1 cellular context compared by ENCODE assay signal in the genomic region with DNA sequence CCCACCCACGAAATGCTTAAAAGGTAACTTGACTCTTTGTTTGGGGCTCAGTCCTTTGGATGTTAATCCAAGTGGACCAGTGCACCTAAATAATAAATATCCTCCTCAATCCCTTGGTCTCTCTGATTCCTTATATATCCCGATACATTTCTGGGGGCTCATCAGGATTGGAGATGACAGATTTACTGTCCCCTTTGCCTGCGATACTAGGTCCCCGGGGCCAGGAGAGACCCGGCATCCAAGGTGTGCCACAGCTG.
TF ChIP-seq lines count a peak whose summit lies in the region.

No MANE protein-coding gene starts in this region.

TF ChIP-seq in GM23338, 12 proteins besides CTCF, POLR2A, EP300 and RAD21:
- TF ChIP-seq, protein P1, sequence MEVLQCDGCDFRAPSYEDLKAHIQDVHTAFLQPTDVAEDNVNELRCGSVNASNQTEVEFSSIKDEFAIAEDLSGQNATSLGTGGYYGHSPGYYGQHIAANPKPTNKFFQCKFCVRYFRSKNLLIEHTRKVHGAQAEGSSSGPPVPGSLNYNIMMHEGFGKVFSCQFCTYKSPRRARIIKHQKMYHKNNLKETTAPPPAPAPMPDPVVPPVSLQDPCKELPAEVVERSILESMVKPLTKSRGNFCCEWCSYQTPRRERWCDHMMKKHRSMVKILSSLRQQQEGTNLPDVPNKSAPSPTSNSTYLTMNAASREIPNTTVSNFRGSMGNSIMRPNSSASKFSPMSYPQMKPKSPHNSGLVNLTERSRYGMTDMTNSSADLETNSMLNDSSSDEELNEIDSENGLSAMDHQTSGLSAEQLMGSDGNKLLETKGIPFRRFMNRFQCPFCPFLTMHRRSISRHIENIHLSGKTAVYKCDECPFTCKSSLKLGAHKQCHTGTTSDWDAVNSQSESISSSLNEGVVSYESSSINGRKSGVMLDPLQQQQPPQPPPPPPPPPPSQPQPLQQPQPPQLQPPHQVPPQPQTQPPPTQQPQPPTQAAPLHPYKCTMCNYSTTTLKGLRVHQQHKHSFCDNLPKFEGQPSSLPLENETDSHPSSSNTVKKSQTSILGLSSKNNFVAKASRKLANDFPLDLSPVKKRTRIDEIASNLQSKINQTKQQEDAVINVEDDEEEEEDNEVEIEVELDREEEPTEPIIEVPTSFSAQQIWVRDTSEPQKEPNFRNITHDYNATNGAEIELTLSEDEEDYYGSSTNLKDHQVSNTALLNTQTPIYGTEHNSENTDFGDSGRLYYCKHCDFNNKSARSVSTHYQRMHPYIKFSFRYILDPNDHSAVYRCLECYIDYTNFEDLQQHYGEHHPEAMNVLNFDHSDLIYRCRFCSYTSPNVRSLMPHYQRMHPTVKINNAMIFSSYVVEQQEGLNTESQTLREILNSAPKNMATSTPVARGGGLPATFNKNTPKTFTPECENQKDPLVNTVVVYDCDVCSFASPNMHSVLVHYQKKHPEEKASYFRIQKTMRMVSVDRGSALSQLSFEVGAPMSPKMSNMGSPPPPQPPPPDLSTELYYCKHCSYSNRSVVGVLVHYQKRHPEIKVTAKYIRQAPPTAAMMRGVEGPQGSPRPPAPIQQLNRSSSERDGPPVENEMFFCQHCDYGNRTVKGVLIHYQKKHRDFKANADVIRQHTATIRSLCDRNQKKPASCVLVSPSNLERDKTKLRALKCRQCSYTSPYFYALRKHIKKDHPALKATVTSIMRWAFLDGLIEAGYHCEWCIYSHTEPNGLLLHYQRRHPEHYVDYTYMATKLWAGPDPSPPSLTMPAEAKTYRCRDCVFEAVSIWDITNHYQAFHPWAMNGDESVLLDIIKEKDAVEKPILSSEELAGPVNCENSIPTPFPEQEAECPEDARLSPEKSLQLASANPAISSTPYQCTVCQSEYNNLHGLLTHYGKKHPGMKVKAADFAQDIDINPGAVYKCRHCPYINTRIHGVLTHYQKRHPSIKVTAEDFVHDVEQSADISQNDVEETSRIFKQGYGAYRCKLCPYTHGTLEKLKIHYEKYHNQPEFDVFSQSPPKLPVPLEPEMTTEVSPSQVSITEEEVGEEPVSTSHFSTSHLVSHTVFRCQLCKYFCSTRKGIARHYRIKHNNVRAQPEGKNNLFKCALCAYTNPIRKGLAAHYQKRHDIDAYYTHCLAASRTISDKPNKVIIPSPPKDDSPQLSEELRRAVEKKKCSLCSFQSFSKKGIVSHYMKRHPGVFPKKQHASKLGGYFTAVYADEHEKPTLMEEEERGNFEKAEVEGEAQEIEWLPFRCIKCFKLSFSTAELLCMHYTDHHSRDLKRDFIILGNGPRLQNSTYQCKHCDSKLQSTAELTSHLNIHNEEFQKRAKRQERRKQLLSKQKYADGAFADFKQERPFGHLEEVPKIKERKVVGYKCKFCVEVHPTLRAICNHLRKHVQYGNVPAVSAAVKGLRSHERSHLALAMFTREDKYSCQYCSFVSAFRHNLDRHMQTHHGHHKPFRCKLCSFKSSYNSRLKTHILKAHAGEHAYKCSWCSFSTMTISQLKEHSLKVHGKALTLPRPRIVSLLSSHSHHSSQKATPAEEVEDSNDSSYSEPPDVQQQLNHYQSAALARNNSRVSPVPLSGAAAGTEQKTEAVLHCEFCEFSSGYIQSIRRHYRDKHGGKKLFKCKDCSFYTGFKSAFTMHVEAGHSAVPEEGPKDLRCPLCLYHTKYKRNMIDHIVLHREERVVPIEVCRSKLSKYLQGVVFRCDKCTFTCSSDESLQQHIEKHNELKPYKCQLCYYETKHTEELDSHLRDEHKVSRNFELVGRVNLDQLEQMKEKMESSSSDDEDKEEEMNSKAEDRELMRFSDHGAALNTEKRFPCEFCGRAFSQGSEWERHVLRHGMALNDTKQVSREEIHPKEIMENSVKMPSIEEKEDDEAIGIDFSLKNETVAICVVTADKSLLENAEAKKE (CRISPR knock-in tag; IDR thresholded peaks at IDR 0.05) = no peak
- TF ChIP-seq, protein P2, sequence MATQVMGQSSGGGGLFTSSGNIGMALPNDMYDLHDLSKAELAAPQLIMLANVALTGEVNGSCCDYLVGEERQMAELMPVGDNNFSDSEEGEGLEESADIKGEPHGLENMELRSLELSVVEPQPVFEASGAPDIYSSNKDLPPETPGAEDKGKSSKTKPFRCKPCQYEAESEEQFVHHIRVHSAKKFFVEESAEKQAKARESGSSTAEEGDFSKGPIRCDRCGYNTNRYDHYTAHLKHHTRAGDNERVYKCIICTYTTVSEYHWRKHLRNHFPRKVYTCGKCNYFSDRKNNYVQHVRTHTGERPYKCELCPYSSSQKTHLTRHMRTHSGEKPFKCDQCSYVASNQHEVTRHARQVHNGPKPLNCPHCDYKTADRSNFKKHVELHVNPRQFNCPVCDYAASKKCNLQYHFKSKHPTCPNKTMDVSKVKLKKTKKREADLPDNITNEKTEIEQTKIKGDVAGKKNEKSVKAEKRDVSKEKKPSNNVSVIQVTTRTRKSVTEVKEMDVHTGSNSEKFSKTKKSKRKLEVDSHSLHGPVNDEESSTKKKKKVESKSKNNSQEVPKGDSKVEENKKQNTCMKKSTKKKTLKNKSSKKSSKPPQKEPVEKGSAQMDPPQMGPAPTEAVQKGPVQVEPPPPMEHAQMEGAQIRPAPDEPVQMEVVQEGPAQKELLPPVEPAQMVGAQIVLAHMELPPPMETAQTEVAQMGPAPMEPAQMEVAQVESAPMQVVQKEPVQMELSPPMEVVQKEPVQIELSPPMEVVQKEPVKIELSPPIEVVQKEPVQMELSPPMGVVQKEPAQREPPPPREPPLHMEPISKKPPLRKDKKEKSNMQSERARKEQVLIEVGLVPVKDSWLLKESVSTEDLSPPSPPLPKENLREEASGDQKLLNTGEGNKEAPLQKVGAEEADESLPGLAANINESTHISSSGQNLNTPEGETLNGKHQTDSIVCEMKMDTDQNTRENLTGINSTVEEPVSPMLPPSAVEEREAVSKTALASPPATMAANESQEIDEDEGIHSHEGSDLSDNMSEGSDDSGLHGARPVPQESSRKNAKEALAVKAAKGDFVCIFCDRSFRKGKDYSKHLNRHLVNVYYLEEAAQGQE (IDR thresholded peaks at IDR 0.05; ENCODE audit: unreplicated experiment) = no peak
- TF ChIP-seq EZH2 (IDR thresholded peaks at IDR 0.05; ENCODE audit: low read depth, unreplicated experiment) (no peak), NANOG (IDR thresholded peaks at IDR 0.05; ENCODE audit: borderline replicate concordance) (no peak), CREB1 (CRISPR knock-in tag; IDR thresholded peaks at IDR 0.05; ENCODE audit: low read depth) (no peak), ZNF331 (CRISPR knock-in tag; IDR thresholded peaks at IDR 0.05; ENCODE audit: low read depth) (no peak), ZNF114 (CRISPR knock-in tag; IDR thresholded peaks at IDR 0.05) (no peak), EZH2phosphoT487 (IDR thresholded peaks at IDR 0.05; ENCODE audit: unreplicated experiment) (no peak), JUNB (IDR thresholded peaks at IDR 0.05; ENCODE audit: unreplicated experiment) (no peak), POLR2AphosphoS5 (IDR thresholded peaks at IDR 0.05; ENCODE audit: low read depth) (no peak), STAT1 (IDR thresholded peaks at IDR 0.05; ENCODE audit: unreplicated experiment) (no peak)
- TF ChIP-seq, protein P3, sequence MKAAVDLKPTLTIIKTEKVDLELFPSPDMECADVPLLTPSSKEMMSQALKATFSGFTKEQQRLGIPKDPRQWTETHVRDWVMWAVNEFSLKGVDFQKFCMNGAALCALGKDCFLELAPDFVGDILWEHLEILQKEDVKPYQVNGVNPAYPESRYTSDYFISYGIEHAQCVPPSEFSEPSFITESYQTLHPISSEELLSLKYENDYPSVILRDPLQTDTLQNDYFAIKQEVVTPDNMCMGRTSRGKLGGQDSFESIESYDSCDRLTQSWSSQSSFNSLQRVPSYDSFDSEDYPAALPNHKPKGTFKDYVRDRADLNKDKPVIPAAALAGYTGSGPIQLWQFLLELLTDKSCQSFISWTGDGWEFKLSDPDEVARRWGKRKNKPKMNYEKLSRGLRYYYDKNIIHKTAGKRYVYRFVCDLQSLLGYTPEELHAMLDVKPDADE (IDR thresholded peaks at IDR 0.05) = no peak
TF ChIP-seq in GM23338: peak in this region for 0.
